14 cellular contexts compared by ENCODE assay signal in the genomic region with DNA sequence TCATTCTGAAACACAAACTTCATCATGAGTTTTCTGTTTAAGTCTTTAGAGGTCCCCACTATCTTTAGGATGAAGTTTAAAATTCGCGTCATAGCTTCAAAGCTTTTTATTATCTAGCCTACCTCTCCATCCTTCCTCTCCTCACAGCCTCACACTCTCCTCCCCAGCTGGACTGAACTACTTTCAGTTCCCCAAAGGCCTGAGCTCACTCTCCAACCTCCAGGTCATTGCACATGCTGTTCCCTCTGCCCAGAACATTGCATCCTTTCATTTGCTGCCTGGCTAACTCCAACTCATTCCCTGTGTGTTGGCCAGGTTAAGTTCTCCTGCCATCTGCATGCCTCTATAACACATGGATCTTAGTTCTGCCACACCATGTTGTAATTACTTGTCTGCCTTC. TPM values are rescaled to one million over a fixed set of nuclear protein-coding genes. Genes with fewer than 3 reads are reported as not detected.
DNase-seq lines count a peak whose midpoint lies in the region; ATAC-seq and TF ChIP-seq lines count a peak whose summit lies in the region.
"Had no signal": no experiment of that assay in that cellular context is flagged by ENCODE, and none has a peak within 500 bp of the region (broad histone marks: within the 10 kb centered on the region; RNA-seq: fewer than 3 reads in every experiment).

No MANE protein-coding gene starts in this region.

- no peak overlapping the region for H3K4me3 ChIP-seq in tibial nerve
- H3K4me3 ChIP-seq: vagina had no signal

- no peaks in the 10 kb centered on the region for H3K9me3 ChIP-seq in tibial nerve
- H3K9me3 ChIP-seq: vagina had no signal

- H3K36me3 Mint-ChIP-seq in activated naive CD4-positive, alpha-beta T cell treated with anti-CD3 and anti-CD28 coated beads, Interleukin-2, amount 50 U/mL, for 24 hours, result no peaks in the 10 kb centered on the region
- H3K36me3 Mint-ChIP-seq in T-cell (no peaks in the 10 kb centered on the region), endothelial cell (ENCODE audit: low read depth, unreplicated experiment) (peaks cover 3% of the 10 kb centered on the region)

- CTCF ChIA-PET in T-cell (lab: Charles Lee), result no interaction called here

- peak overlapping the region; percentile 92 for H3K27ac Mint-ChIP-seq in activated naive CD4-positive, alpha-beta T cell treated with anti-CD3 and anti-CD28 coated beads, Interleukin-2, amount 50 U/mL, for 24 hours
- peak overlapping the region; percentile 50 to 100 for H3K27ac Mint-ChIP-seq in T-cell
- H3K27ac Mint-ChIP-seq in endothelial cell (ENCODE audit: unreplicated experiment), result peak overlapping the region; percentile 8

- H3K9me3 Mint-ChIP-seq in activated naive CD4-positive, alpha-beta T cell treated with anti-CD3 and anti-CD28 coated beads, Interleukin-2, amount 50 U/mL, for 24 hours, result no peaks in the 10 kb centered on the region
- H3K9me3 Mint-ChIP-seq in T-cell, result no peaks in the 10 kb centered on the region
- no peaks in the 10 kb centered on the region for H3K9me3 Mint-ChIP-seq in endothelial cell (ENCODE audit: unreplicated experiment)

- no peak for TF ChIP-seq POLR2A in tibial nerve (IDR thresholded peaks at IDR 0.05)
- no peak for TF ChIP-seq POLR2A in GM18505 (IDR thresholded peaks at IDR 0.05; ENCODE audit: borderline replicate concordance, extremely low read depth, insufficient read depth, insufficient read length)

- TF ChIP-seq CTCF in endothelial cell (IDR thresholded peaks at IDR 0.05; ENCODE audit: unreplicated experiment) (no peak), tibial nerve (IDR thresholded peaks at IDR 0.05) (no peak)

- H3K4me1 ChIP-seq in tibial nerve, result peaks cover 0 to 25% (median 3%) of the 10 kb centered on the region in 4 donors

- POLR2A ChIA-PET in T-cell (lab: Charles Lee), result interaction anchor here in 1 of 2 donors (1.0 kb wide), 1 partner anchor 312 kb away, joined by 4 read pairs; no protein-coding TSS in a partner anchor

- no peak for DNase-seq in activated naive CD4-positive, alpha-beta T cell treated with Interleukin-2 at 50 U/mL for 16 hours
- no peak for DNase-seq in T-cell
- no peak for DNase-seq in endothelial cell (ENCODE audit: low spot score)
- DNase-seq in tibial nerve (ENCODE audit: low spot score in 2 of 2), result peak in 1 of 2 donors; percentile 37
- no peak for DNase-seq in activated CD4-positive, CD25-positive, alpha-beta regulatory T cell treated with anti-CD3 and anti-CD28 coated beads, Interleukin-2, amount 50 U/mL, for 72 hours
- DNase-seq: activated CD4-positive, alpha-beta T cell treated with anti-CD3 and anti-CD28 coated beads, Interleukin-2, amount 50 U/mL, for 4 hours; cortex of kidney; DMS79 treated with DMSO at 0.1 percent for 48 hours; stimulated activated CD4-positive, alpha-beta T cell treated with anti-CD3 and anti-CD28 coated beads, Interleukin-2, amount 100 ng/mL, for 24 hours had no signal

- no peaks in the 10 kb centered on the region for H3K27me3 Mint-ChIP-seq in activated naive CD4-positive, alpha-beta T cell treated with anti-CD3 and anti-CD28 coated beads, Interleukin-2, amount 50 U/mL, for 24 hours
- H3K27me3 Mint-ChIP-seq in T-cell (peaks cover 0 to 11% of the 10 kb centered on the region in 2 donors), endothelial cell (ENCODE audit: unreplicated experiment) (peaks cover 7% of the 10 kb centered on the region)

- peaks cover 0 to 6% (median 0%) of the 10 kb centered on the region in 3 donors for H3K36me3 ChIP-seq in tibial nerve
- H3K36me3 ChIP-seq: vagina had no signal

- H3K4me3 Mint-ChIP-seq in activated naive CD4-positive, alpha-beta T cell treated with anti-CD3 and anti-CD28 coated beads, Interleukin-2, amount 50 U/mL, for 24 hours, result peak overlapping the region; percentile 57
- peak overlapping the region; percentile 0 to 55 (median 11) for H3K4me3 Mint-ChIP-seq in T-cell
- H3K4me3 Mint-ChIP-seq in endothelial cell (ENCODE audit: unreplicated experiment), result peak overlapping the region; percentile 44

- TF ChIP-seq EP300 in tibial nerve (IDR thresholded peaks at IDR 0.05), result peak in 1 of 2 donors; percentile 68

- no peak for ATAC-seq in T-cell (replicated peaks in 1 of 4)
- ATAC-seq in GM18505 (IDR thresholded peaks at IDR 0.05; ENCODE audit: unreplicated experiment), result no peak
- ATAC-seq in GM21447 (IDR thresholded peaks at IDR 0.05; ENCODE audit: unreplicated experiment), result no peak

- 77 to 83% methylated on average over 2 of the region's 2 CpGs for WGBS in tibial nerve, 2 donors

- peak overlapping the region; percentile 19 to 95 (median 88) for H3K27ac ChIP-seq in tibial nerve
- H3K27ac ChIP-seq: KMS-11, vagina had no signal

- H3K4me1 Mint-ChIP-seq in activated naive CD4-positive, alpha-beta T cell treated with anti-CD3 and anti-CD28 coated beads, Interleukin-2, amount 50 U/mL, for 24 hours, result peaks cover 16% of the 10 kb centered on the region
- H3K4me1 Mint-ChIP-seq in T-cell, result peaks cover 15 to 31% (median 17%) of the 10 kb centered on the region in 3 donors
- H3K4me1 Mint-ChIP-seq in endothelial cell (ENCODE audit: unreplicated experiment), result peaks cover 8% of the 10 kb centered on the region

- no peaks in the 10 kb centered on the region for H3K27me3 ChIP-seq in tibial nerve
- H3K27me3 ChIP-seq: vagina had no signal

RNA-seq across cellular contexts. Expression of gene OTUD5, which starts 2.9 kb away (rescaled TPM):
- 10 to 100 TPM; 87.2 to 92.5 (median 89.7) TPM for total RNA-seq in T-cell
- 48.8 TPM for total RNA-seq in endothelial cell (ENCODE audit: unreplicated experiment)
- total RNA-seq in tibial nerve, result 10 to 100 TPM; 39.8 to 79.2 (median 51.6) TPM

RNA-seq across cellular contexts. Expression of gene KCND1, which starts 11.4 kb away (rescaled TPM):
- total RNA-seq in T-cell (1 to 10 TPM in 4 of 5 donors, under 1 TPM in 1; 0.85 to 3.7 (median 2.6) TPM), endothelial cell (ENCODE audit: unreplicated experiment) (6.0 TPM), tibial nerve (1 to 10 TPM; 2.1 to 7.5 (median 4.2) TPM)

RNA-seq across cellular contexts. Expression of gene PIM2, which starts 41.5 kb away (rescaled TPM):
- 100 to 1,000 TPM; 152 to 325 (median 160) TPM for total RNA-seq in T-cell
- total RNA-seq in endothelial cell (ENCODE audit: unreplicated experiment), result 7.0 TPM
- total RNA-seq in tibial nerve, result 1 to 10 TPM; 4.9 to 8.4 (median 6.8) TPM

RNA-seq across cellular contexts. Expression of gene GRIPAP1, which starts 41.8 kb away (rescaled TPM):
- total RNA-seq in T-cell, result 100 to 1,000 TPM in 3 of 5 donors, 10 to 100 TPM in 2; 85.2 to 123 (median 104) TPM
- 63.6 TPM for total RNA-seq in endothelial cell (ENCODE audit: unreplicated experiment)
- total RNA-seq in tibial nerve, result 10 to 100 TPM; 42.5 to 76.2 (median 58.6) TPM

RNA-seq across cellular contexts. Expression of gene SLC35A2, which starts 48.8 kb away (rescaled TPM):
- 10 to 100 TPM; 14.2 to 35.1 (median 16.2) TPM for total RNA-seq in T-cell
- 27.2 TPM for total RNA-seq in endothelial cell (ENCODE audit: unreplicated experiment)
- total RNA-seq in tibial nerve, result 10 to 100 TPM; 17.0 to 35.5 (median 17.1) TPM

Comparison
In these comparisons a context has a peak if more than half of its experiments do, and no peak if none do; other contexts are left out.
1. H3K27ac Mint-ChIP-seq: peak in every context shown above with its lines; median percentile 92 in activated naive CD4-positive, alpha-beta T cell treated with anti-CD3 and anti-CD28 coated beads, Interleukin-2, amount 50 U/mL, for 24 hours; 75 in T-cell; 8 in endothelial cell.
2. RNA of gene PIM2, which starts 41.5 kb away (total RNA-seq): 152 to 325 TPM in T-cell; 4.9 to 8.4 TPM in tibial nerve and 7.0 TPM in endothelial cell (single experiment); every median in the first group is over 10 times any median in the second.
3. Peak in every context shown above with its lines, with median percentiles within 50 percentile points of each other: H3K4me3 Mint-ChIP-seq.